In genomic region chr11:102317099-102317767, GRCh38 we compare ENCODE assay signal across 8 cellular contexts. TPM values are rescaled to one million over a fixed set of nuclear protein-coding genes. Genes with fewer than 3 reads are reported as not detected.
DNase-seq lines count a peak whose midpoint lies in the region; ATAC-seq and TF ChIP-seq lines count a peak whose summit lies in the region.

Gene BIRC3 (plus strand): TSS chr11:102317484. CDS start chr11:102324510, 7,026 bp downstream.

- peak; percentile 78 for ATAC-seq in GM21619 (IDR thresholded peaks at IDR 0.05; ENCODE audit: unreplicated experiment)

- H4K20me1 ChIP-seq in neural cell (ENCODE audit: insufficient read depth): no peaks in the 10 kb centered on the region

- H3K4me3 ChIP-seq in fibroblast of the aortic adventitia (ENCODE audit: low read depth, low read length) (peak within 1 kb of the TSS; percentile 72), neural cell (ENCODE audit: low read length) (peak within 1 kb of the TSS; percentile 49), stomach (peak within 1 kb of the TSS; percentile 59 to 67 (median 62))

- TF ChIP-seq EP300 in neural cell (conservative IDR thresholded peaks at IDR 0.05; ENCODE audit: poor library complexity, severe bottlenecking) (no peak), stomach (IDR thresholded peaks at IDR 0.05) (no peak)

- H3K79me2 ChIP-seq in neural cell (replicated peaks; ENCODE audit: insufficient read depth, low read length): no peaks in the 10 kb centered on the region

- peaks cover 7% of the 10 kb centered on the region for H3K27me3 ChIP-seq in neural cell (ENCODE audit: insufficient read depth, low read depth, low read length)
- H3K27me3 ChIP-seq in stomach: no peaks in the 10 kb centered on the region

- intact Hi-C loops in stomach (cut with DNase I; ENCODE audit: low total_unique reads): no loop called here

- DNase-seq in DMS53 treated with DMSO at 0.1 percent for 48 hours (lab: John Stamatoyannopoulos, UW; ENCODE audit: unreplicated experiment) (peak; percentile 93), KBM-7 (peak; percentile 82), RPMI8226 (peak; percentile 95), fibroblast of the aortic adventitia (ENCODE audit: low read depth) (peak; percentile 95), stomach (peak; percentile 90)
- peak; percentile 77 to 81 for DNase-seq in activated T-helper 1 cell treated with anti-CD3 and anti-CD28 coated beads, Interleukin-2, amount 50 U/mL, for 16 hours (ENCODE audit: low read depth in 1 of 2, low spot score in 1 of 2)

- TF ChIP-seq RAD21 in neural cell (conservative IDR thresholded peaks at IDR 0.05): no peak

- in situ Hi-C loops in KBM-7 (cut with MboI; ENCODE audit: low pct_unique_long_range_greater_than_20kb, low sequenced_read_pairs): no loop called here

- peaks cover 29 to 86% (median 55%) of the 10 kb centered on the region in 4 donors for H3K4me1 ChIP-seq in stomach

- H3K9me3 ChIP-seq in neural cell (ENCODE audit: low read length) (no peaks in the 10 kb centered on the region), stomach (no peaks in the 10 kb centered on the region)

- no peak within 1 kb of the TSS for H3K9ac ChIP-seq in neural cell (ENCODE audit: low read length)

- no peak within 1 kb of the TSS for H3K4me2 ChIP-seq in neural cell (ENCODE audit: low read length)

- WGBS in stomach, 5 donors: 0 to 1% (median 1%) methylated on average over 19 to 34 of the region's 34 CpGs

- TF ChIP-seq POLR2A in stomach (IDR thresholded peaks at IDR 0.05): peak in 2 of 4 donors; percentile 37 to 84

- peak; percentile 48 for TF ChIP-seq CTCF in fibroblast of the aortic adventitia (IDR thresholded peaks at IDR 0.05; ENCODE audit: insufficient read depth, low read length)
- no peak for TF ChIP-seq CTCF in neural cell (IDR thresholded peaks at IDR 0.05; ENCODE audit: poor library complexity, severe bottlenecking)
- peak in 4 of 7 experiments; percentile 12 to 42 (median 21) for TF ChIP-seq CTCF in stomach (IDR thresholded peaks at IDR 0.05)

- no peaks in the 10 kb centered on the region for H3F3A ChIP-seq in neural cell (ENCODE audit: insufficient read depth, low read length, poor library complexity, severe bottlenecking)

- H3K27ac ChIP-seq in neural cell (ENCODE audit: low read length): no peak within 1 kb of the TSS
- H3K27ac ChIP-seq in stomach: peak within 1 kb of the TSS; percentile 82 to 97 (median 91)

- H3K9me2 ChIP-seq in neural cell (ENCODE audit: insufficient read depth, low read length): no peaks in the 10 kb centered on the region

- H3K36me3 ChIP-seq in neural cell (ENCODE audit: insufficient read depth, low read length): no peaks in the 10 kb centered on the region
- H3K36me3 ChIP-seq in stomach: peaks cover 0 to 7% (median 0%) of the 10 kb centered on the region in 4 donors

- H2AFZ ChIP-seq in neural cell (ENCODE audit: low read depth, low read length): no peak within 1 kb of the TSS

TF ChIP-seq in neural cell, 6 proteins besides CTCF, POLR2A, EP300 and RAD21:
- TF ChIP-seq SMC3 (conservative IDR thresholded peaks at IDR 0.05; ENCODE audit: poor library complexity) (no peak), MXI1 (conservative IDR thresholded peaks at IDR 0.05; ENCODE audit: poor library complexity, severe bottlenecking) (no peak), TAF1 (IDR thresholded peaks at IDR 0.05; ENCODE audit: low read depth) (no peak)

RNA-seq across cellular contexts. Expression of gene BIRC3, which starts in this region (rescaled TPM):
- total RNA-seq in fibroblast of the aortic adventitia (ENCODE audit: low replicate concordance): 0.16 and 2.4 TPM in 2 replicates
- polyA plus RNA-seq in neural cell: not detected in 2 replicates
- polyA minus RNA-seq in neural cell: under 0.01 TPM in 1 of 2 replicates, not detected in the other
- 100 to 1,000 TPM in 1 of 5 donors, 10 to 100 TPM in 3, under 1 TPM in 1; 0.58 to 137 (median 33.4) TPM for total RNA-seq in stomach
- 10 to 100 TPM; 43.3 to 78.1 (median 46.4) TPM for polyA plus RNA-seq in stomach

Comparison
In these comparisons a context has a peak if more than half of its experiments do, and no peak if none do; other contexts are left out.
1. RNA of gene BIRC3 (polyA plus RNA-seq): 43.3 to 78.1 TPM in stomach; not detected in neural cell; every median in the first group is over 10 times any median in the second.
2. Peak in every context shown above with its lines, with median percentiles within 50 percentile points of each other: DNase-seq and H3K4me3 ChIP-seq.